30 cellular contexts compared by ENCODE assay signal in the genomic region with DNA sequence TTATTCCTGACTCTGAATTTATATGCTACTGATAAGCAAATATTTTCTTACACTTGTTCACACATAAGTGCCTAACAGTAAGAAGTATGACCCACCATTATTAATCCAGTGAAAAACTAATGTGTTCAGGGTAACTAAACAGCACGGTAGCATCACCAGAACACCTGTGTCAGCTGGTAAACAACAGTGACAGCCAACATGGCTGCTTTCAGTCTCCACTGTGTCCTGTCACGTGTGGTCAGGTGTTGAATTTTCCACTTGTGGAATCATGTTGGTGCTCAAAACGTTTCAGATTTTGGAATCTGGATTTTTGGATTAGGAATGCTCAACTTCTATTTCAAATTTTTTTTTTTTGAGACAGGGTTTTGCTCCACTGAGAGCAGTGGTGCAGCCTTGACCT.
"Had no signal": no experiment of that assay in that cellular context is flagged by ENCODE, and none has a peak within 500 bp of the region (broad histone marks: within the 10 kb centered on the region; RNA-seq: fewer than 3 reads in every experiment).

No MANE protein-coding gene starts in this region.

- H3K4me3 ChIP-seq: coronary artery, lung, mucosa of descending colon, right lobe of liver, thoracic aorta, tibial nerve, upper lobe of left lung had no signal

- H3K4me1 ChIP-seq: parathyroid adenoma, right lobe of liver, tibial nerve, upper lobe of left lung had no signal

- H3K4me1 Mint-ChIP-seq: immature natural killer cell; memory B cell; mesothelial cell of epicardium; naive B cell; neural crest cell; stimulated activated memory B cell treated with anti-CD40 and anti-IgM and Interleukin-4, amounts not matched to agents 10 μg/mL and 1 μg/mL and 100 μg/mL, for 72 hours had no signal

- H3K27ac Mint-ChIP-seq: memory B cell; mesothelial cell of epicardium; naive B cell; natural killer cell treated with Interleukin-12 subunit alpha and Interleukin-12 subunit beta and Interleukin-15 and Interleukin-18, amount 100 ng/mL, for 72 hours; progenitor cell of endocrine pancreas; stimulated activated memory B cell treated with anti-CD40 and anti-IgM and Interleukin-4, amounts not matched to agents 10 μg/mL and 1 μg/mL and 100 μg/mL, for 72 hours; stimulated activated naive CD8-positive, alpha-beta T cell treated with anti-CD3 and anti-CD28 coated beads, Interleukin-15, Interleukin-2, amounts not matched to agents 100 ng/mL and 50 ng/mL, for 24 hours had no signal

- H3K36me3 ChIP-seq: neutrophil, right lobe of liver, thoracic aorta, upper lobe of left lung had no signal

- H3K9me3 Mint-ChIP-seq: immature natural killer cell; memory B cell; naive B cell; natural killer cell treated with Interleukin-12 subunit alpha and Interleukin-12 subunit beta and Interleukin-15 and Interleukin-18, amount 100 ng/mL, for 72 hours; stimulated activated naive CD8-positive, alpha-beta T cell treated with anti-CD3 and anti-CD28 coated beads, Interleukin-15, Interleukin-2, amounts not matched to agents 100 ng/mL and 50 ng/mL, for 24 hours had no signal

- H3K36me3 Mint-ChIP-seq: naive B cell; natural killer cell treated with Interleukin-12 subunit alpha and Interleukin-12 subunit beta and Interleukin-15 and Interleukin-18, amount 100 ng/mL, for 72 hours; stimulated activated memory B cell treated with anti-CD40 and anti-IgM and Interleukin-4, amounts not matched to agents 10 μg/mL and 1 μg/mL and 100 μg/mL, for 72 hours had no signal

- ATAC-seq: left lobe of liver; mucosa of descending colon; natural killer cell treated with Interleukin-12 subunit alpha and Interleukin-12 subunit beta and Interleukin-15 and Interleukin-18, amount 100 ng/mL, for 72 hours; right lobe of liver; stimulated activated memory B cell treated with anti-CD40 and anti-IgM and Interleukin-4, amounts not matched to agents 10 μg/mL and 1 μg/mL and 100 μg/mL, for 72 hours had no signal

- DNase-seq: dermis blood vessel endothelial cell; effector memory CD4-positive, alpha-beta T cell; erythroblast; hypothalamus; immature natural killer cell; kidney; mucosa of descending colon; naive B cell; right lobe of liver; small intestine; stimulated activated CD4-positive, alpha-beta T cell treated with anti-CD3 and anti-CD28 coated beads, Interleukin-1b, Interleukin-23, amount 100 ng/mL, for 48 hours; stimulated activated CD4-positive, alpha-beta T cell treated with anti-CD3 and anti-CD28 coated beads, Interleukin-4, amount 100 ng/mL, for 1 hour; upper lobe of left lung had no signal

- H2AFZ ChIP-seq: parathyroid adenoma had no signal

- H3K9me3 ChIP-seq: mucosa of descending colon, neutrophil, right lobe of liver, thoracic aorta, tibial nerve, upper lobe of left lung had no signal

- H3K79me2 ChIP-seq: parathyroid adenoma had no signal

- H3K27ac ChIP-seq: coronary artery, neutrophil, parathyroid adenoma, right lobe of liver, thoracic aorta, tibial nerve, upper lobe of left lung had no signal

- FAIRE-seq: endometrium, frontal cortex, kidney, small intestine, urothelium cell line had no signal

- H3K4me3 Mint-ChIP-seq: immature natural killer cell; memory B cell; mesothelial cell of epicardium; naive B cell; natural killer cell treated with Interleukin-12 subunit alpha and Interleukin-12 subunit beta and Interleukin-15 and Interleukin-18, amount 100 ng/mL, for 72 hours; neural crest cell; stimulated activated memory B cell treated with anti-CD40 and anti-IgM and Interleukin-4, amounts not matched to agents 10 μg/mL and 1 μg/mL and 100 μg/mL, for 72 hours; stimulated activated naive CD8-positive, alpha-beta T cell treated with anti-CD3 and anti-CD28 coated beads, Interleukin-15, Interleukin-2, amounts not matched to agents 100 ng/mL and 50 ng/mL, for 24 hours had no signal
